10 cellular contexts compared by ENCODE assay signal in the genomic region with DNA sequence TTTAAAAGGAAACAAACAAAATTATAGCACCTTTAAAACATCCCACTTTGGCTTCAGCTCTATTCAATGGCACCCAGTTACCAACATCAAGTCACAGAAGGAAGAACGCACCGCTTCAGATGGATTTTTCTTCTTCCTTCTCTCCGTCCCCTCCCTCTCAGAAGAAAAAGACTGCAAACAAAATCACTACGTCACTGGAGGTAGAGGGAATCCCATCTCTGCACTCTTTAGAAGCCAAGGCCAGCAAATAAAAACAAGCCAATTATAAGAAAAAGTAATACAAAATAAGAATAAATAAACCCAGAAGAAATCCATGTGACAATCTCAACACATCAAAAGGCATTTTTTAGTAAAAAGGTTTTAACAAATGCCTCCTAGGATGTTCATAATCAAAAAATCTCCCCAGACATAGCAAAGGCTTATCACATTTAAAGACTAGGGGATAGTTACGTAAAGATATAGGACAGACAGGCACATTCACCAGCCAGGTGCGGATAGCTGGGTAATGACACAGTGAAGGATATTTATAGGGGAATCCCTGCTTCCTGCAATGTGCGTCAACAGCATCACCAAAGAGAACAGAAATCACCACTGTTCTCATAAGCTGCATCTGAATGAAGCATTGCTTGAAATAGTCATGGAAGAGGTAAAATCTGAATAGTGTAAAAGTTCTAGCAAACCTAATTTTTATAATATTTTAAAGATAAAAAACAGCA.
DNase-seq lines count a peak whose midpoint lies in the region; ATAC-seq and TF ChIP-seq lines count a peak whose summit lies in the region.
"Had no signal": no experiment of that assay in that cellular context is flagged by ENCODE, and none has a peak within 500 bp of the region (broad histone marks: within the 10 kb centered on the region; RNA-seq: fewer than 3 reads in every experiment).

No MANE protein-coding gene starts in this region.

- TF ChIP-seq POLR2A in heart left ventricle (IDR thresholded peaks at IDR 0.05), result no peak

- H3K79me2 ChIP-seq in neural progenitor cell (ENCODE audit: low read depth), result peaks cover 8% of the 10 kb centered on the region

- TF ChIP-seq CTCF in heart left ventricle (IDR thresholded peaks at IDR 0.05) (no peak), neural progenitor cell (IDR thresholded peaks at IDR 0.05) (no peak), type B pancreatic cell (conservative IDR thresholded peaks at IDR 0.05) (no peak)

- H3K4me3 Mint-ChIP-seq in neural progenitor cell (peak overlapping the region; percentile 58), type B pancreatic cell (peak overlapping the region; percentile 23)

- ATAC-seq in heart left ventricle, result peak in 3 of 4 donors; percentile 43 to 74 (median 58)
- ATAC-seq in left cardiac atrium, result no peak
- ATAC-seq in activated naive CD4-positive, alpha-beta T cell treated with anti-CD3 and anti-CD28 coated beads, Interleukin-2, amount 50 U/mL, for 72 hours, result no peak
- ATAC-seq in GM21381 (IDR thresholded peaks at IDR 0.05; ENCODE audit: unreplicated experiment), result no peak
- ATAC-seq: mucosa of descending colon had no signal

- H2AFZ ChIP-seq in neural progenitor cell (replicated peaks), result no peak overlapping the region

- H3K9ac ChIP-seq in neural progenitor cell, result no peak overlapping the region

- intact Hi-C loops in heart left ventricle (cut with DNase I), result no loop called here
- intact Hi-C loops in left cardiac atrium (cut with DNase I), result no loop called here

- H3K36me3 Mint-ChIP-seq in neural progenitor cell (peaks cover 13% of the 10 kb centered on the region), type B pancreatic cell (peaks cover 14% of the 10 kb centered on the region)
- peaks cover 0 to 31% of the 10 kb centered on the region in 2 donors for H3K36me3 Mint-ChIP-seq in activated naive CD4-positive, alpha-beta T cell treated with anti-CD3 and anti-CD28 coated beads, Interleukin-2, amount 50 U/mL, for 72 hours

- peaks cover 0 to 36% (median 27%) of the 10 kb centered on the region in 12 donors for H3K4me1 ChIP-seq in heart left ventricle
- peaks cover 27% of the 10 kb centered on the region for H3K4me1 ChIP-seq in neural progenitor cell

- H3K36me3 ChIP-seq in heart left ventricle, result peaks cover 0 to 8% (median 0%) of the 10 kb centered on the region in 9 donors
- no peaks in the 10 kb centered on the region for H3K36me3 ChIP-seq in neural progenitor cell

- H3K9me3 ChIP-seq in heart left ventricle, result no peaks in the 10 kb centered on the region
- H3K9me3 ChIP-seq in neural progenitor cell (ENCODE audit: low read depth), result no peaks in the 10 kb centered on the region
- H3K9me3 ChIP-seq: mucosa of descending colon had no signal

- peak overlapping the region in 1 of 12 donors; percentile 14 for H3K4me3 ChIP-seq in heart left ventricle
- no peak overlapping the region for H3K4me3 ChIP-seq in neural progenitor cell
- H3K4me3 ChIP-seq: mucosa of descending colon had no signal

- no peak overlapping the region for H3K27ac Mint-ChIP-seq in neural progenitor cell
- no peak overlapping the region for H3K27ac Mint-ChIP-seq in type B pancreatic cell
- H3K27ac Mint-ChIP-seq in activated naive CD4-positive, alpha-beta T cell treated with anti-CD3 and anti-CD28 coated beads, Interleukin-2, amount 50 U/mL, for 72 hours, result no peak overlapping the region

- DNase-seq in heart left ventricle (no peak), left cardiac atrium (no peak), cerebellar cortex (ENCODE audit: low spot score) (peak; percentile 65), neural progenitor cell (ENCODE audit: low spot score) (no peak), type B pancreatic cell (ENCODE audit: extremely low spot score, unreplicated experiment) (no peak), NCI-H446 (lab: John Stamatoyannopoulos, UW) (no peak)
- no peak for DNase-seq in activated naive CD4-positive, alpha-beta T cell treated with anti-CD3 and anti-CD28 coated beads, Interleukin-2, amount 50 U/mL, for 72 hours (ENCODE audit: low spot score in 2 of 2)
- DNase-seq: mucosa of descending colon had no signal

- H3K27ac ChIP-seq in heart left ventricle (peak overlapping the region in 4 of 12 donors; percentile 7 to 56 (median 30)), neural progenitor cell (peak overlapping the region; percentile 21)
- H3K27ac ChIP-seq: VCaP had no signal

- no peak overlapping the region for H3K4me2 ChIP-seq in neural progenitor cell

- 33 to 47% (median 40%) methylated on average over 7 of the region's 7 CpGs for WGBS in heart left ventricle, 4 donors

- H3K27me3 Mint-ChIP-seq in neural progenitor cell (ENCODE audit: insufficient read depth, low read depth) (no peaks in the 10 kb centered on the region), type B pancreatic cell (no peaks in the 10 kb centered on the region)

- peaks cover 26% of the 10 kb centered on the region for H4K20me1 ChIP-seq in neural progenitor cell (ENCODE audit: low read depth)

- no peaks in the 10 kb centered on the region for H3K27me3 ChIP-seq in heart left ventricle
- H3K27me3 ChIP-seq in neural progenitor cell, result no peaks in the 10 kb centered on the region

- H3K9me3 Mint-ChIP-seq in neural progenitor cell (peaks cover 1% of the 10 kb centered on the region), type B pancreatic cell (no peaks in the 10 kb centered on the region)
- no peaks in the 10 kb centered on the region for H3K9me3 Mint-ChIP-seq in activated naive CD4-positive, alpha-beta T cell treated with anti-CD3 and anti-CD28 coated beads, Interleukin-2, amount 50 U/mL, for 72 hours

- peaks cover 39% of the 10 kb centered on the region for H3K4me1 Mint-ChIP-seq in neural progenitor cell
- H3K4me1 Mint-ChIP-seq in type B pancreatic cell (ENCODE audit: unreplicated experiment), result peaks cover 29% of the 10 kb centered on the region

- H3F3A ChIP-seq in neural progenitor cell (ENCODE audit: low read depth), result peaks cover 5% of the 10 kb centered on the region

Comparison
In these comparisons a context has a peak if more than half of its experiments do, and no peak if none do; other contexts are left out.
1. ATAC-seq: peak in heart left ventricle (3 of 4); none in left cardiac atrium (0 of 2), activated naive CD4-positive, alpha-beta T cell treated with anti-CD3 and anti-CD28 coated beads, Interleukin-2, amount 50 U/mL, for 72 hours (0 of 2) and GM21381 (single experiment).